In the genomic region with DNA sequence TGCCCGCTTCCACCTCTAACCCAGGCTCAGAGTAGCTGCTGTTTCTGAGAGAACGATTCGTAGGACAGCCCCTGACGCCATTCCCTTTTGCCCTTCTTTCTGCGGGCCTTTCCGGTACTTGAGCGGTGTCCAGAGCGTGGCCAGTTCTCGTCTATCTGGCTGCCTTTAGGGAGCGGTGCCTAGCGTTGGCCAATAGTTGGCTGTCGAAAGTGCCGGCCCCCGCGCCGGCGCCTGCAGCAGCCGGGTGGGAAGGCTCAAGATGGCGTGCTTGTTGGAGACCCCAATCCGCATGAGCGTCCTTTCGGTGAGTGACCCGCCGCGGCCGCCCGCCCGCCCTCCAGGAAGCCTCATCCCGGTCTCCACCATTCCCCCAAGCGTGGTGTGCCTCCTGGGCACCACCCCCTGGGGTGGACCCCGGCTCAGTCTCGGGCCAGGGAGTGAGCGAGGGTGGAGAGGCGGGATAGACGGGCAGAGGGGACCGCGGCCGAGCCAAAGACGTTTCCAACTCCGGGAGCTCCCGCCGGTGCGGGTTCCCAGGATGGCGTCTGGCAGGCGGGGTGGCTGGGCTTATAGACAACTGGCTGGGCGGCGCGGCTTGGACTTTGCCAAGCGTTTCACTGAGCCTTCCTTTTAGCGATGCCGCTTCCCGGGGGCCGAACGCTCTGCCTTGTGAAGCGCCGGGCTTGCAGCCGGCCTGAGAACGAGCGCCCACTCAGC, we compare ENCODE assay signal across 1 cellular context.
TF ChIP-seq lines count a peak whose summit lies in the region.

A gene with protein sequence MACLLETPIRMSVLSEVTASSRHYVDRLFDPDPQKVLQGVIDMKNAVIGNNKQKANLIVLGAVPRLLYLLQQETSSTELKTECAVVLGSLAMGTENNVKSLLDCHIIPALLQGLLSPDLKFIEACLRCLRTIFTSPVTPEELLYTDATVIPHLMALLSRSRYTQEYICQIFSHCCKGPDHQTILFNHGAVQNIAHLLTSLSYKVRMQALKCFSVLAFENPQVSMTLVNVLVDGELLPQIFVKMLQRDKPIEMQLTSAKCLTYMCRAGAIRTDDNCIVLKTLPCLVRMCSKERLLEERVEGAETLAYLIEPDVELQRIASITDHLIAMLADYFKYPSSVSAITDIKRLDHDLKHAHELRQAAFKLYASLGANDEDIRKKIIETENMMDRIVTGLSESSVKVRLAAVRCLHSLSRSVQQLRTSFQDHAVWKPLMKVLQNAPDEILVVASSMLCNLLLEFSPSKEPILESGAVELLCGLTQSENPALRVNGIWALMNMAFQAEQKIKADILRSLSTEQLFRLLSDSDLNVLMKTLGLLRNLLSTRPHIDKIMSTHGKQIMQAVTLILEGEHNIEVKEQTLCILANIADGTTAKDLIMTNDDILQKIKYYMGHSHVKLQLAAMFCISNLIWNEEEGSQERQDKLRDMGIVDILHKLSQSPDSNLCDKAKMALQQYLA (plus strand): TSS at position 6 of the 717 bp plus-strand sequence. CDS start 254 bp downstream, at position 260.

TF ChIP-seq in HepG2, 621 proteins besides CTCF, POLR2A, EP300 and RAD21 (continued from another document and continues in another):
- TF ChIP-seq ZIK1 (CRISPR knock-in tag; IDR thresholded peaks at IDR 0.05; ENCODE audit: borderline replicate concordance, low read depth) (no peak), NCOR1 (IDR thresholded peaks at IDR 0.05; ENCODE audit: borderline replicate concordance, low read length) (no peak; the same call in 1 of the 2 replicates), GATAD2A (CRISPR knock-in tag; IDR thresholded peaks at IDR 0.05) (0 out of 2 replicates have a peak, but pooled peaks have one; percentile 56), FIP1L1 (IDR thresholded peaks at IDR 0.05; ENCODE audit: borderline replicate concordance, insufficient read depth, low read depth, low read length) (no peak), CHD4 (IDR thresholded peaks at IDR 0.05; ENCODE audit: borderline replicate concordance, low read length) (no peak), EHMT2 (IDR thresholded peaks at IDR 0.05; ENCODE audit: borderline replicate concordance, low read depth, low read length) (no peak), PPARG (CRISPR knock-in tag; conservative IDR thresholded peaks at IDR 0.05) (0 out of 2 replicates have a peak, but pooled peaks have one; percentile 37), RORA (CRISPR knock-in tag; IDR thresholded peaks at IDR 0.05) (no peak), MATR3 (CRISPR knock-in tag; IDR thresholded peaks at IDR 0.05) (no peak), ZNF3 (CRISPR knock-in tag; IDR thresholded peaks at IDR 0.05) (no peak), ZBTB21 (CRISPR knock-in tag; IDR thresholded peaks at IDR 0.05) (no peak), AKAP8 (CRISPR knock-in tag; IDR thresholded peaks at IDR 0.05) (no peak), ZC3H13 (CRISPR knock-in tag; IDR thresholded peaks at IDR 0.05) (0 out of 2 replicates have a peak, but pooled peaks have one; percentile 31), NRL (CRISPR knock-in tag; IDR thresholded peaks at IDR 0.05; ENCODE audit: borderline replicate concordance) (peak; percentile 63; the same call in 1 of the 2 replicates), ZBTB3 (CRISPR knock-in tag; IDR thresholded peaks at IDR 0.05; ENCODE audit: borderline replicate concordance, low read depth) (no peak), NFATC3 (CRISPR knock-in tag; IDR thresholded peaks at IDR 0.05) (no peak), FOXA3 (CRISPR knock-in tag; IDR thresholded peaks at IDR 0.05) (no peak), HDAC6 (IDR thresholded peaks at IDR 0.05; ENCODE audit: low read depth, low read length) (no peak), ZNF547 (CRISPR knock-in tag; IDR thresholded peaks at IDR 0.05) (no peak), ZBTB7B (CRISPR knock-in tag; IDR thresholded peaks at IDR 0.05) (peak; percentile 98), MYC (CRISPR knock-in tag; IDR thresholded peaks at IDR 0.05; ENCODE audit: borderline replicate concordance) (peak; percentile 84), SP140L (CRISPR knock-in tag; IDR thresholded peaks at IDR 0.05; ENCODE audit: borderline replicate concordance) (peak; percentile 56; the same call in 1 of the 2 replicates), NCOA2 (CRISPR knock-in tag; IDR thresholded peaks at IDR 0.05) (peak; percentile 17; the same call in 1 of the 2 replicates), NFKBIZ (CRISPR knock-in tag; IDR thresholded peaks at IDR 0.05) (no peak; the same call in 1 of the 2 replicates), KDM6A (CRISPR knock-in tag; IDR thresholded peaks at IDR 0.05; ENCODE audit: low read depth) (no peak)
- TF ChIP-seq, protein P1, sequence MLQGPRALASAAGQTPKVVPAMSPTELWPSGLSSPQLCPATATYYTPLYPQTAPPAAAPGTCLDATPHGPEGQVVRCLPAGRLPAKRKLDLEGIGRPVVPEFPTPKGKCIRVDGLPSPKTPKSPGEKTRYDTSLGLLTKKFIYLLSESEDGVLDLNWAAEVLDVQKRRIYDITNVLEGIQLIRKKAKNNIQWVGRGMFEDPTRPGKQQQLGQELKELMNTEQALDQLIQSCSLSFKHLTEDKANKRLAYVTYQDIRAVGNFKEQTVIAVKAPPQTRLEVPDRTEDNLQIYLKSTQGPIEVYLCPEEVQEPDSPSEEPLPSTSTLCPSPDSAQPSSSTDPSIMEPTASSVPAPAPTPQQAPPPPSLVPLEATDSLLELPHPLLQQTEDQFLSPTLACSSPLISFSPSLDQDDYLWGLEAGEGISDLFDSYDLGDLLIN (CRISPR knock-in tag; IDR thresholded peaks at IDR 0.05; ENCODE audit: borderline replicate concordance) = no peak
- TF ChIP-seq, protein P2, sequence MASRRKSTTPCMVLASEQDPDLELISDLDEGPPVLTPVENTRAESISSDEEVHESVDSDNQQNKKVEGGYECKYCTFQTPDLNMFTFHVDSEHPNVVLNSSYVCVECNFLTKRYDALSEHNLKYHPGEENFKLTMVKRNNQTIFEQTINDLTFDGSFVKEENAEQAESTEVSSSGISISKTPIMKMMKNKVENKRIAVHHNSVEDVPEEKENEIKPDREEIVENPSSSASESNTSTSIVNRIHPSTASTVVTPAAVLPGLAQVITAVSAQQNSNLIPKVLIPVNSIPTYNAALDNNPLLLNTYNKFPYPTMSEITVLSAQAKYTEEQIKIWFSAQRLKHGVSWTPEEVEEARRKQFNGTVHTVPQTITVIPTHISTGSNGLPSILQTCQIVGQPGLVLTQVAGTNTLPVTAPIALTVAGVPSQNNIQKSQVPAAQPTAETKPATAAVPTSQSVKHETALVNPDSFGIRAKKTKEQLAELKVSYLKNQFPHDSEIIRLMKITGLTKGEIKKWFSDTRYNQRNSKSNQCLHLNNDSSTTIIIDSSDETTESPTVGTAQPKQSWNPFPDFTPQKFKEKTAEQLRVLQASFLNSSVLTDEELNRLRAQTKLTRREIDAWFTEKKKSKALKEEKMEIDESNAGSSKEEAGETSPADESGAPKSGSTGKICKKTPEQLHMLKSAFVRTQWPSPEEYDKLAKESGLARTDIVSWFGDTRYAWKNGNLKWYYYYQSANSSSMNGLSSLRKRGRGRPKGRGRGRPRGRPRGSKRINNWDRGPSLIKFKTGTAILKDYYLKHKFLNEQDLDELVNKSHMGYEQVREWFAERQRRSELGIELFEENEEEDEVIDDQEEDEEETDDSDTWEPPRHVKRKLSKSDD (CRISPR knock-in tag; IDR thresholded peaks at IDR 0.05; ENCODE audit: low read depth) = peak; percentile 71; the same call in 1 of the 2 replicates
- TF ChIP-seq, protein P3, sequence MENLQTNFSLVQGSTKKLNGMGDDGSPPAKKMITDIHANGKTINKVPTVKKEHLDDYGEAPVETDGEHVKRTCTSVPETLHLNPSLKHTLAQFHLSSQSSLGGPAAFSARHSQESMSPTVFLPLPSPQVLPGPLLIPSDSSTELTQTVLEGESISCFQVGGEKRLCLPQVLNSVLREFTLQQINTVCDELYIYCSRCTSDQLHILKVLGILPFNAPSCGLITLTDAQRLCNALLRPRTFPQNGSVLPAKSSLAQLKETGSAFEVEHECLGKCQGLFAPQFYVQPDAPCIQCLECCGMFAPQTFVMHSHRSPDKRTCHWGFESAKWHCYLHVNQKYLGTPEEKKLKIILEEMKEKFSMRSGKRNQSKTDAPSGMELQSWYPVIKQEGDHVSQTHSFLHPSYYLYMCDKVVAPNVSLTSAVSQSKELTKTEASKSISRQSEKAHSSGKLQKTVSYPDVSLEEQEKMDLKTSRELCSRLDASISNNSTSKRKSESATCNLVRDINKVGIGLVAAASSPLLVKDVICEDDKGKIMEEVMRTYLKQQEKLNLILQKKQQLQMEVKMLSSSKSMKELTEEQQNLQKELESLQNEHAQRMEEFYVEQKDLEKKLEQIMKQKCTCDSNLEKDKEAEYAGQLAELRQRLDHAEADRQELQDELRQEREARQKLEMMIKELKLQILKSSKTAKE (CRISPR knock-in tag; IDR thresholded peaks at IDR 0.05; ENCODE audit: borderline replicate concordance) = no peak
- TF ChIP-seq, protein P4, sequence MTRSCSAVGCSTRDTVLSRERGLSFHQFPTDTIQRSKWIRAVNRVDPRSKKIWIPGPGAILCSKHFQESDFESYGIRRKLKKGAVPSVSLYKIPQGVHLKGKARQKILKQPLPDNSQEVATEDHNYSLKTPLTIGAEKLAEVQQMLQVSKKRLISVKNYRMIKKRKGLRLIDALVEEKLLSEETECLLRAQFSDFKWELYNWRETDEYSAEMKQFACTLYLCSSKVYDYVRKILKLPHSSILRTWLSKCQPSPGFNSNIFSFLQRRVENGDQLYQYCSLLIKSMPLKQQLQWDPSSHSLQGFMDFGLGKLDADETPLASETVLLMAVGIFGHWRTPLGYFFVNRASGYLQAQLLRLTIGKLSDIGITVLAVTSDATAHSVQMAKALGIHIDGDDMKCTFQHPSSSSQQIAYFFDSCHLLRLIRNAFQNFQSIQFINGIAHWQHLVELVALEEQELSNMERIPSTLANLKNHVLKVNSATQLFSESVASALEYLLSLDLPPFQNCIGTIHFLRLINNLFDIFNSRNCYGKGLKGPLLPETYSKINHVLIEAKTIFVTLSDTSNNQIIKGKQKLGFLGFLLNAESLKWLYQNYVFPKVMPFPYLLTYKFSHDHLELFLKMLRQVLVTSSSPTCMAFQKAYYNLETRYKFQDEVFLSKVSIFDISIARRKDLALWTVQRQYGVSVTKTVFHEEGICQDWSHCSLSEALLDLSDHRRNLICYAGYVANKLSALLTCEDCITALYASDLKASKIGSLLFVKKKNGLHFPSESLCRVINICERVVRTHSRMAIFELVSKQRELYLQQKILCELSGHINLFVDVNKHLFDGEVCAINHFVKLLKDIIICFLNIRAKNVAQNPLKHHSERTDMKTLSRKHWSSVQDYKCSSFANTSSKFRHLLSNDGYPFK (CRISPR knock-in tag; IDR thresholded peaks at IDR 0.05; ENCODE audit: borderline replicate concordance) = peak; percentile 93
- TF ChIP-seq, protein P5, sequence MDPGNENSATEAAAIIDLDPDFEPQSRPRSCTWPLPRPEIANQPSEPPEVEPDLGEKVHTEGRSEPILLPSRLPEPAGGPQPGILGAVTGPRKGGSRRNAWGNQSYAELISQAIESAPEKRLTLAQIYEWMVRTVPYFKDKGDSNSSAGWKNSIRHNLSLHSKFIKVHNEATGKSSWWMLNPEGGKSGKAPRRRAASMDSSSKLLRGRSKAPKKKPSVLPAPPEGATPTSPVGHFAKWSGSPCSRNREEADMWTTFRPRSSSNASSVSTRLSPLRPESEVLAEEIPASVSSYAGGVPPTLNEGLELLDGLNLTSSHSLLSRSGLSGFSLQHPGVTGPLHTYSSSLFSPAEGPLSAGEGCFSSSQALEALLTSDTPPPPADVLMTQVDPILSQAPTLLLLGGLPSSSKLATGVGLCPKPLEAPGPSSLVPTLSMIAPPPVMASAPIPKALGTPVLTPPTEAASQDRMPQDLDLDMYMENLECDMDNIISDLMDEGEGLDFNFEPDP (CRISPR knock-in tag; conservative IDR thresholded peaks at IDR 0.05) = no peak
- TF ChIP-seq, protein P6, sequence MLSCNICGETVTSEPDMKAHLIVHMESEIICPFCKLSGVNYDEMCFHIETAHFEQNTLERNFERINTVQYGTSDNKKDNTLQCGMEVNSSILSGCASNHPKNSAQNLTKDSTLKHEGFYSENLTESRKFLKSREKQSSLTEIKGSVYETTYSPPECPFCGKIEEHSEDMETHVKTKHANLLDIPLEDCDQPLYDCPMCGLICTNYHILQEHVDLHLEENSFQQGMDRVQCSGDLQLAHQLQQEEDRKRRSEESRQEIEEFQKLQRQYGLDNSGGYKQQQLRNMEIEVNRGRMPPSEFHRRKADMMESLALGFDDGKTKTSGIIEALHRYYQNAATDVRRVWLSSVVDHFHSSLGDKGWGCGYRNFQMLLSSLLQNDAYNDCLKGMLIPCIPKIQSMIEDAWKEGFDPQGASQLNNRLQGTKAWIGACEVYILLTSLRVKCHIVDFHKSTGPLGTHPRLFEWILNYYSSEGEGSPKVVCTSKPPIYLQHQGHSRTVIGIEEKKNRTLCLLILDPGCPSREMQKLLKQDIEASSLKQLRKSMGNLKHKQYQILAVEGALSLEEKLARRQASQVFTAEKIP (CRISPR knock-in tag; IDR thresholded peaks at IDR 0.05; ENCODE audit: borderline replicate concordance) = no peak
- TF ChIP-seq, protein P7, sequence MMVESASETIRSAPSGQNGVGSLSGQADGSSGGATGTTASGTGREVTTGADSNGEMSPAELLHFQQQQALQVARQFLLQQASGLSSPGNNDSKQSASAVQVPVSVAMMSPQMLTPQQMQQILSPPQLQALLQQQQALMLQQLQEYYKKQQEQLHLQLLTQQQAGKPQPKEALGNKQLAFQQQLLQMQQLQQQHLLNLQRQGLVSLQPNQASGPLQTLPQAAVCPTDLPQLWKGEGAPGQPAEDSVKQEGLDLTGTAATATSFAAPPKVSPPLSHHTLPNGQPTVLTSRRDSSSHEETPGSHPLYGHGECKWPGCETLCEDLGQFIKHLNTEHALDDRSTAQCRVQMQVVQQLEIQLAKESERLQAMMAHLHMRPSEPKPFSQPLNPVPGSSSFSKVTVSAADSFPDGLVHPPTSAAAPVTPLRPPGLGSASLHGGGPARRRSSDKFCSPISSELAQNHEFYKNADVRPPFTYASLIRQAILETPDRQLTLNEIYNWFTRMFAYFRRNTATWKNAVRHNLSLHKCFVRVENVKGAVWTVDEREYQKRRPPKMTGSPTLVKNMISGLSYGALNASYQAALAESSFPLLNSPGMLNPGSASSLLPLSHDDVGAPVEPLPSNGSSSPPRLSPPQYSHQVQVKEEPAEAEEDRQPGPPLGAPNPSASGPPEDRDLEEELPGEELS (CRISPR knock-in tag; IDR thresholded peaks at IDR 0.05) = no peak
- TF ChIP-seq, protein P8, sequence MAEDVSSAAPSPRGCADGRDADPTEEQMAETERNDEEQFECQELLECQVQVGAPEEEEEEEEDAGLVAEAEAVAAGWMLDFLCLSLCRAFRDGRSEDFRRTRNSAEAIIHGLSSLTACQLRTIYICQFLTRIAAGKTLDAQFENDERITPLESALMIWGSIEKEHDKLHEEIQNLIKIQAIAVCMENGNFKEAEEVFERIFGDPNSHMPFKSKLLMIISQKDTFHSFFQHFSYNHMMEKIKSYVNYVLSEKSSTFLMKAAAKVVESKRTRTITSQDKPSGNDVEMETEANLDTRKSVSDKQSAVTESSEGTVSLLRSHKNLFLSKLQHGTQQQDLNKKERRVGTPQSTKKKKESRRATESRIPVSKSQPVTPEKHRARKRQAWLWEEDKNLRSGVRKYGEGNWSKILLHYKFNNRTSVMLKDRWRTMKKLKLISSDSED (CRISPR knock-in tag; IDR thresholded peaks at IDR 0.05) = no peak
- TF ChIP-seq, protein P9, sequence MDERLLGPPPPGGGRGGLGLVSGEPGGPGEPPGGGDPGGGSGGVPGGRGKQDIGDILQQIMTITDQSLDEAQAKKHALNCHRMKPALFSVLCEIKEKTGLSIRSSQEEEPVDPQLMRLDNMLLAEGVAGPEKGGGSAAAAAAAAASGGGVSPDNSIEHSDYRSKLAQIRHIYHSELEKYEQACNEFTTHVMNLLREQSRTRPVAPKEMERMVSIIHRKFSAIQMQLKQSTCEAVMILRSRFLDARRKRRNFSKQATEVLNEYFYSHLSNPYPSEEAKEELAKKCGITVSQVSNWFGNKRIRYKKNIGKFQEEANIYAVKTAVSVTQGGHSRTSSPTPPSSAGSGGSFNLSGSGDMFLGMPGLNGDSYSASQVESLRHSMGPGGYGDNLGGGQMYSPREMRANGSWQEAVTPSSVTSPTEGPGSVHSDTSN (CRISPR knock-in tag; IDR thresholded peaks at IDR 0.05) = no peak
